In the genomic region with DNA sequence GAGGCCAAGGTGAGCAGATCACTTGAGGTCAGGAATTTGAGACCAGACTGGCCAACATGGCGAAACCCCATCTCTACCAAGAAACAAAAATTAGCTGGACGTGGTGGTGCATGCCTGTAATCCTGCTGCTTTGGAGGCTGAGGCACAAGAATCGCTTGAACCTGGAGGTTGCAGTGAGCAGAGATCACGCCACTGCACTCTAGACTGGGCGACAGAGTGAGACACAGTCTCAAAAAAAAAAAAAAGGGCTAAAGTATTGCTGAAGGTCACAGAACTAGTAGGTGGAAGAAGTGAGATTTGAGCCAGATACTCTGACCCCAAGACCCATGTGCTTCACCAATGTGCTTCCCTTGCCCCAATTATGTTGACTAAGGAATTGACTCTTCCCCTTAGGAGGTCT, we compare ENCODE assay signal across 1 cellular context.
TF ChIP-seq lines count a peak whose summit lies in the region.

No MANE protein-coding gene starts in this region.

TF ChIP-seq in HepG2, 621 proteins besides CTCF, POLR2A, EP300 and RAD21 (continued from another document):
- TF ChIP-seq, protein P1, sequence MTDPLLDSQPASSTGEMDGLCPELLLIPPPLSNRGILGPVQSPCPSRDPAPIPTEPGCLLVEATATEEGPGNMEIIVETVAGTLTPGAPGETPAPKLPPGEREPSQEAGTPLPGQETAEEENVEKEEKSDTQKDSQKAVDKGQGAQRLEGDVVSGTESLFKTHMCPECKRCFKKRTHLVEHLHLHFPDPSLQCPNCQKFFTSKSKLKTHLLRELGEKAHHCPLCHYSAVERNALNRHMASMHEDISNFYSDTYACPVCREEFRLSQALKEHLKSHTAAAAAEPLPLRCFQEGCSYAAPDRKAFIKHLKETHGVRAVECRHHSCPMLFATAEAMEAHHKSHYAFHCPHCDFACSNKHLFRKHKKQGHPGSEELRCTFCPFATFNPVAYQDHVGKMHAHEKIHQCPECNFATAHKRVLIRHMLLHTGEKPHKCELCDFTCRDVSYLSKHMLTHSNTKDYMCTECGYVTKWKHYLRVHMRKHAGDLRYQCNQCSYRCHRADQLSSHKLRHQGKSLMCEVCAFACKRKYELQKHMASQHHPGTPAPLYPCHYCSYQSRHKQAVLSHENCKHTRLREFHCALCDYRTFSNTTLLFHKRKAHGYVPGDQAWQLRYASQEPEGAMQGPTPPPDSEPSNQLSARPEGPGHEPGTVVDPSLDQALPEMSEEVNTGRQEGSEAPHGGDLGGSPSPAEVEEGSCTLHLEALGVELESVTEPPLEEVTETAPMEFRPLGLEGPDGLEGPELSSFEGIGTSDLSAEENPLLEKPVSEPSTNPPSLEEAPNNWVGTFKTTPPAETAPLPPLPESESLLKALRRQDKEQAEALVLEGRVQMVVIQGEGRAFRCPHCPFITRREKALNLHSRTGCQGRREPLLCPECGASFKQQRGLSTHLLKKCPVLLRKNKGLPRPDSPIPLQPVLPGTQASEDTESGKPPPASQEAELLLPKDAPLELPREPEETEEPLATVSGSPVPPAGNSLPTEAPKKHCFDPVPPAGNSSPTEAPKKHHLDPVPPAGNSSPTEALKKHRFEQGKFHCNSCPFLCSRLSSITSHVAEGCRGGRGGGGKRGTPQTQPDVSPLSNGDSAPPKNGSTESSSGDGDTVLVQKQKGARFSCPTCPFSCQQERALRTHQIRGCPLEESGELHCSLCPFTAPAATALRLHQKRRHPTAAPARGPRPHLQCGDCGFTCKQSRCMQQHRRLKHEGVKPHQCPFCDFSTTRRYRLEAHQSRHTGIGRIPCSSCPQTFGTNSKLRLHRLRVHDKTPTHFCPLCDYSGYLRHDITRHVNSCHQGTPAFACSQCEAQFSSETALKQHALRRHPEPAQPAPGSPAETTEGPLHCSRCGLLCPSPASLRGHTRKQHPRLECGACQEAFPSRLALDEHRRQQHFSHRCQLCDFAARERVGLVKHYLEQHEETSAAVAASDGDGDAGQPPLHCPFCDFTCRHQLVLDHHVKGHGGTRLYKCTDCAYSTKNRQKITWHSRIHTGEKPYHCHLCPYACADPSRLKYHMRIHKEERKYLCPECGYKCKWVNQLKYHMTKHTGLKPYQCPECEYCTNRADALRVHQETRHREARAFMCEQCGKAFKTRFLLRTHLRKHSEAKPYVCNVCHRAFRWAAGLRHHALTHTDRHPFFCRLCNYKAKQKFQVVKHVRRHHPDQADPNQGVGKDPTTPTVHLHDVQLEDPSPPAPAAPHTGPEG (CRISPR knock-in tag; IDR thresholded peaks at IDR 0.05), result no peak
- TF ChIP-seq NR2C2 (CRISPR knock-in tag; IDR thresholded peaks at IDR 0.05; ENCODE audit: borderline replicate concordance) (no peak), RFX5 (IDR thresholded peaks at IDR 0.05; ENCODE audit: low read depth, low read length) (no peak), GABPA (IDR thresholded peaks at IDR 0.05; ENCODE audit: low read depth, low read length) (no peak), GABPA (CRISPR knock-in tag; IDR thresholded peaks at IDR 0.05; ENCODE audit: low read depth) (no peak), ZFX (CRISPR knock-in tag; IDR thresholded peaks at IDR 0.05; ENCODE audit: low read depth) (no peak), EZH2 (conservative IDR thresholded peaks at IDR 0.05; ENCODE audit: low read depth, low read length) (no peak), ASH2L (IDR thresholded peaks at IDR 0.05; ENCODE audit: insufficient read length, low read depth, low read length) (no peak), SP1 (IDR thresholded peaks at IDR 0.05) (no peak), SP1 (CRISPR knock-in tag; IDR thresholded peaks at IDR 0.05) (no peak), ZNF678 (CRISPR knock-in tag; IDR thresholded peaks at IDR 0.05) (no peak), ZNF263 (CRISPR knock-in tag; IDR thresholded peaks at IDR 0.05) (no peak), ZNF773 (CRISPR knock-in tag; IDR thresholded peaks at IDR 0.05; ENCODE audit: borderline replicate concordance) (no peak), MYNN (CRISPR knock-in tag; IDR thresholded peaks at IDR 0.05; ENCODE audit: low read depth) (no peak), CHD4 (IDR thresholded peaks at IDR 0.05; ENCODE audit: borderline replicate concordance, low read length) (no peak), ZNF660 (CRISPR knock-in tag; IDR thresholded peaks at IDR 0.05; ENCODE audit: borderline replicate concordance, low read depth) (no peak), SALL1 (CRISPR knock-in tag; IDR thresholded peaks at IDR 0.05) (0 out of 2 replicates have a peak, but pooled peaks have one; percentile 14)
- TF ChIP-seq, protein P2, sequence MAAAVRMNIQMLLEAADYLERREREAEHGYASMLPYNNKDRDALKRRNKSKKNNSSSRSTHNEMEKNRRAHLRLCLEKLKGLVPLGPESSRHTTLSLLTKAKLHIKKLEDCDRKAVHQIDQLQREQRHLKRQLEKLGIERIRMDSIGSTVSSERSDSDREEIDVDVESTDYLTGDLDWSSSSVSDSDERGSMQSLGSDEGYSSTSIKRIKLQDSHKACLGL (CRISPR knock-in tag; IDR thresholded peaks at IDR 0.05), result no peak
- TF ChIP-seq, protein P3, sequence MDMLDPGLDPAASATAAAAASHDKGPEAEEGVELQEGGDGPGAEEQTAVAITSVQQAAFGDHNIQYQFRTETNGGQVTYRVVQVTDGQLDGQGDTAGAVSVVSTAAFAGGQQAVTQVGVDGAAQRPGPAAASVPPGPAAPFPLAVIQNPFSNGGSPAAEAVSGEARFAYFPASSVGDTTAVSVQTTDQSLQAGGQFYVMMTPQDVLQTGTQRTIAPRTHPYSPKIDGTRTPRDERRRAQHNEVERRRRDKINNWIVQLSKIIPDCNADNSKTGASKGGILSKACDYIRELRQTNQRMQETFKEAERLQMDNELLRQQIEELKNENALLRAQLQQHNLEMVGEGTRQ (IDR thresholded peaks at IDR 0.05; ENCODE audit: low read depth, low read length), result no peak
- TF ChIP-seq, protein P3 (CRISPR knock-in tag; IDR thresholded peaks at IDR 0.05; ENCODE audit: borderline replicate concordance), result no peak
